13 cellular contexts compared by ENCODE assay signal in genomic region chr5:139075066-139076050, GRCh38.
DNase-seq lines count a peak whose midpoint lies in the region; ATAC-seq and TF ChIP-seq lines count a peak whose summit lies in the region.
"Had no signal": no experiment of that assay in that cellular context is flagged by ENCODE, and none has a peak within 500 bp of the region (broad histone marks: within the 10 kb centered on the region; RNA-seq: fewer than 3 reads in every experiment).

No MANE protein-coding gene starts in this region.

- H3K9ac ChIP-seq in liver (ENCODE audit: low read depth in 1 of 2, low read length in 2 of 2) (peak overlapping the region in 1 of 2 donors; percentile 14), subcutaneous abdominal adipose tissue (ENCODE audit: low read length in 5 of 5) (peak overlapping the region in 1 of 5 donors; percentile 35)

- no peaks in the 10 kb centered on the region for H3K36me3 Mint-ChIP-seq in brain

- DNase-seq in MG63 = peak; percentile 58
- DNase-seq in suprapubic skin (ENCODE audit: low spot score in 2 of 2) = no peak
- DNase-seq: activated CD4-positive, alpha-beta memory T cell treated with anti-CD3 and anti-CD28 coated beads, Interleukin-2, amount 10 ng/mL, durations not matched to agents 7 days and 5 days; DMS79 treated with DMSO at 0.1 percent for 48 hours; NCI-H1105; Peyer's patch had no signal

- H3K9me3 ChIP-seq in MG63 (no peaks in the 10 kb centered on the region), liver (ENCODE audit: control insufficient read depth in 4 of 4, low read length in 3 of 4) (no peaks in the 10 kb centered on the region), subcutaneous abdominal adipose tissue (ENCODE audit: control insufficient read depth in 5 of 5, low read length in 5 of 5) (no peaks in the 10 kb centered on the region), suprapubic skin (no peaks in the 10 kb centered on the region)
- H3K9me3 ChIP-seq: Peyer's patch had no signal

- no peak overlapping the region for H3K4me3 ChIP-seq in MG63
- H3K4me3 ChIP-seq in liver (ENCODE audit: low read depth in 1 of 3, low read length in 3 of 3) = peak overlapping the region; percentile 39 to 44 (median 39)
- H3K4me3 ChIP-seq in subcutaneous abdominal adipose tissue (ENCODE audit: low read depth in 1 of 5, low read length in 5 of 5) = peak overlapping the region in 4 of 5 donors; percentile 19 to 40 (median 30)
- no peak overlapping the region for H3K4me3 ChIP-seq in suprapubic skin
- H3K4me3 ChIP-seq: Peyer's patch had no signal

- peaks cover 49% of the 10 kb centered on the region for H3K4me1 Mint-ChIP-seq in brain
- H3K4me1 Mint-ChIP-seq: activated CD4-positive, alpha-beta memory T cell treated with anti-CD3 and anti-CD28 coated beads, Interleukin-2, amount 10 ng/mL, durations not matched to agents 7 days and 5 days had no signal

- TF ChIP-seq CTCF in brain (conservative IDR thresholded peaks at IDR 0.05) = no peak
- TF ChIP-seq CTCF in liver (IDR thresholded peaks at IDR 0.05; ENCODE audit: low read depth, low read length, missing input control) = no peak
- TF ChIP-seq CTCF in suprapubic skin (IDR thresholded peaks at IDR 0.05) = no peak

- H3K36me3 ChIP-seq in MG63 (no peaks in the 10 kb centered on the region), liver (ENCODE audit: control insufficient read depth in 4 of 4, insufficient read depth in 3 of 4, low read depth in 1 of 4, low read length in 3 of 4) (no peaks in the 10 kb centered on the region), subcutaneous abdominal adipose tissue (ENCODE audit: control insufficient read depth in 5 of 5, insufficient read depth in 5 of 5, low read length in 5 of 5) (no peaks in the 10 kb centered on the region), suprapubic skin (no peaks in the 10 kb centered on the region)
- H3K36me3 ChIP-seq: Peyer's patch had no signal

- H3K27ac Mint-ChIP-seq in brain = peak overlapping the region in 3 of 5 experiments; percentile 34 to 72 (median 70)
- H3K27ac Mint-ChIP-seq: activated CD4-positive, alpha-beta memory T cell treated with anti-CD3 and anti-CD28 coated beads, Interleukin-2, amount 10 ng/mL, durations not matched to agents 7 days and 5 days had no signal

- H3K27me3 Mint-ChIP-seq in brain = no peaks in the 10 kb centered on the region
- H3K27me3 Mint-ChIP-seq: activated CD4-positive, alpha-beta memory T cell treated with anti-CD3 and anti-CD28 coated beads, Interleukin-2, amount 10 ng/mL, durations not matched to agents 7 days and 5 days had no signal

- peak overlapping the region; percentile 68 to 85 for H3K27ac ChIP-seq in liver (ENCODE audit: low read depth in 1 of 2, low read length in 2 of 2)
- peak overlapping the region; percentile 42 for H3K27ac ChIP-seq in subcutaneous abdominal adipose tissue (ENCODE audit: low read depth, low read length)
- no peak overlapping the region for H3K27ac ChIP-seq in suprapubic skin
- H3K27ac ChIP-seq: C4-2B, Peyer's patch had no signal

- H3K4me1 ChIP-seq in liver (ENCODE audit: control insufficient read depth in 4 of 4, insufficient read depth in 4 of 4, low read length in 3 of 4) (peaks cover 0 to 13% (median 10%) of the 10 kb centered on the region in 4 donors), subcutaneous abdominal adipose tissue (ENCODE audit: control insufficient read depth in 5 of 5, insufficient read depth in 5 of 5, low read length in 5 of 5) (peaks cover 3 to 16% (median 12%) of the 10 kb centered on the region in 5 donors), suprapubic skin (peaks cover 9% of the 10 kb centered on the region)
- H3K4me1 ChIP-seq: Peyer's patch had no signal

- H3K9me3 Mint-ChIP-seq in brain = no peaks in the 10 kb centered on the region
- H3K9me3 Mint-ChIP-seq: activated CD4-positive, alpha-beta memory T cell treated with anti-CD3 and anti-CD28 coated beads, Interleukin-2, amount 10 ng/mL, durations not matched to agents 7 days and 5 days had no signal

- TF ChIP-seq EP300 in suprapubic skin (IDR thresholded peaks at IDR 0.05) = no peak

- H3K4me3 Mint-ChIP-seq in brain = no peak overlapping the region
- H3K4me3 Mint-ChIP-seq: activated CD4-positive, alpha-beta memory T cell treated with anti-CD3 and anti-CD28 coated beads, Interleukin-2, amount 10 ng/mL, durations not matched to agents 7 days and 5 days had no signal

- WGBS in liver = 41% methylated on average over 8 of the region's 8 CpGs
- WGBS in suprapubic skin = 66% methylated on average over 8 of the region's 8 CpGs

- TF ChIP-seq POLR2A in suprapubic skin (IDR thresholded peaks at IDR 0.05) = no peak

- ATAC-seq in HG02610 (IDR thresholded peaks at IDR 0.05; ENCODE audit: unreplicated experiment) = no peak
- ATAC-seq in GM18858 (IDR thresholded peaks at IDR 0.05; ENCODE audit: unreplicated experiment) = no peak
- ATAC-seq in HG02870 (IDR thresholded peaks at IDR 0.05; ENCODE audit: unreplicated experiment) = no peak

- H3K27me3 ChIP-seq in MG63 (no peaks in the 10 kb centered on the region), liver (ENCODE audit: control insufficient read depth in 4 of 4, insufficient read depth in 4 of 4, low read length in 3 of 4) (no peaks in the 10 kb centered on the region), subcutaneous abdominal adipose tissue (ENCODE audit: control insufficient read depth in 5 of 5, insufficient read depth in 4 of 5, low read length in 5 of 5) (no peaks in the 10 kb centered on the region), suprapubic skin (no peaks in the 10 kb centered on the region)
- H3K27me3 ChIP-seq: Peyer's patch had no signal

- peak; percentile 28 to 37 for TF ChIP-seq RAD21 in liver (IDR thresholded peaks at IDR 0.05)

TF ChIP-seq in liver, 16 proteins besides CTCF, POLR2A, EP300 and RAD21:
- TF ChIP-seq MAX (IDR thresholded peaks at IDR 0.05) (peak; percentile 45), GABPA (IDR thresholded peaks at IDR 0.05 in 1 of 2, conservative IDR thresholded peaks at IDR 0.05 in 1 of 2) (peak in 1 of 2 donors; percentile 31), HNF4A (conservative IDR thresholded peaks at IDR 0.05) (peak; percentile 58 to 69), FOXA2 (IDR thresholded peaks at IDR 0.05) (no peak), SP1 (IDR thresholded peaks at IDR 0.05) (peak; percentile 55), ZBTB33 (IDR thresholded peaks at IDR 0.05) (peak; percentile 47), REST (IDR thresholded peaks at IDR 0.05) (peak; percentile 38), ATF3 (IDR thresholded peaks at IDR 0.05) (no peak), RXRA (IDR thresholded peaks at IDR 0.05) (peak; percentile 68 to 84), TAF1 (conservative IDR thresholded peaks at IDR 0.05) (no peak), EGR1 (IDR thresholded peaks at IDR 0.05; ENCODE audit: low read depth in 2 of 2) (peak in 1 of 2 donors; percentile 16), NR2F2 (IDR thresholded peaks at IDR 0.05) (no peak), JUND (IDR thresholded peaks at IDR 0.05) (peak; percentile 57 to 58), FOXA1 (IDR thresholded peaks at IDR 0.05) (peak; percentile 43), YY1 (IDR thresholded peaks at IDR 0.05) (peak; percentile 88), HNF4G (IDR thresholded peaks at IDR 0.05) (peak; percentile 28)
TF ChIP-seq in liver: peak in this region for 12.

Comparison
In these comparisons a context has a peak if more than half of its experiments do, and no peak if none do; other contexts are left out.
1. H3K4me3 ChIP-seq: peak in liver (3 of 3) and subcutaneous abdominal adipose tissue (4 of 5); none in MG63 (single experiment) and suprapubic skin (single experiment).